Comparison of ENCODE assay signal across 1 cellular context in the genomic region with DNA sequence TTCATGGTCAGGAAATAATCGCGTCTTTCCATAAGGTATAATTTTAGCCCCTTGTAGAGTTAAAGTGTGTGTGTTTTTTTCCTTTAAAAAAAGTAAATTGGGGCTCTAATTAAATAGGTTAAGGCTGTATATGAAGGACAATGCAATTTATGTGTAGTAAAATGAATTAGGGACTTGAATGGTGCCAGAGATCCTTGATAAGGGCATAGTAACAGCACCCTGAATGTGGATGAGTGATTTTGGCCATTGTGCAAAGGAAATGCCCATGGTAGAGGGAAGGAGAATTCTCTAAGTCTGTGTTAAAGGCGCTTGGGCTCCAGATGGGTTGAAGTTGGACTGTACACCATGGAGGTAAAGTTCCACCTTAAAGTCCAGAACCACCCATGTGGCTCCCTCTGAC.
TF ChIP-seq lines count a peak whose summit lies in the region.

No MANE protein-coding gene starts in this region.

TF ChIP-seq in SK-N-SH treated with all-trans-retinoic acid at 6 μM for 48 hours, 23 proteins besides CTCF, POLR2A, EP300 and RAD21 (continued from another document):
- TF ChIP-seq TSHZ2 (CRISPR knock-in tag; IDR thresholded peaks at IDR 0.05) (no peak), RARB (CRISPR knock-in tag; IDR thresholded peaks at IDR 0.05) (no peak), ZFP3 (CRISPR knock-in tag; IDR thresholded peaks at IDR 0.05) (no peak)
- TF ChIP-seq, protein P1, sequence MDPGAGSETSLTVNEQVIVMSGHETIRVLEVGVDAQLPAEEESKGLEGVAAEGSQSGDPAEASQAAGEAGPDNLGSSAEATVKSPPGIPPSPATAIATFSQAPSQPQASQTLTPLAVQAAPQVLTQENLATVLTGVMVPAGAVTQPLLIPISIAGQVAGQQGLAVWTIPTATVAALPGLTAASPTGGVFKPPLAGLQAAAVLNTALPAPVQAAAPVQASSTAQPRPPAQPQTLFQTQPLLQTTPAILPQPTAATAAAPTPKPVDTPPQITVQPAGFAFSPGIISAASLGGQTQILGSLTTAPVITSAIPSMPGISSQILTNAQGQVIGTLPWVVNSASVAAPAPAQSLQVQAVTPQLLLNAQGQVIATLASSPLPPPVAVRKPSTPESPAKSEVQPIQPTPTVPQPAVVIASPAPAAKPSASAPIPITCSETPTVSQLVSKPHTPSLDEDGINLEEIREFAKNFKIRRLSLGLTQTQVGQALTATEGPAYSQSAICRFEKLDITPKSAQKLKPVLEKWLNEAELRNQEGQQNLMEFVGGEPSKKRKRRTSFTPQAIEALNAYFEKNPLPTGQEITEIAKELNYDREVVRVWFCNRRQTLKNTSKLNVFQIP (CRISPR knock-in tag; IDR thresholded peaks at IDR 0.05; ENCODE audit: borderline replicate concordance, low read depth): no peak
